21 cellular contexts compared by ENCODE assay signal in genomic region chr6:158457616-158458278, GRCh38.
A peak's percentile ranks its signal among the peaks of the same experiment; 100 is the strongest.
DNase-seq lines count a peak whose midpoint lies in the region; ATAC-seq and TF ChIP-seq lines count a peak whose summit lies in the region.
"Had no signal": no experiment of that assay in that cellular context is flagged by ENCODE, and none has a peak within 500 bp of the region (broad histone marks: within the 10 kb centered on the region; RNA-seq: fewer than 3 reads in every experiment).

No MANE protein-coding gene starts in this region.

- peaks cover 2% of the 10 kb centered on the region for H3K36me3 ChIP-seq in mammary epithelial cell (ENCODE audit: insufficient read depth, low read length)
- H3K36me3 ChIP-seq: prostate gland had no signal

- no peak overlapping the region for H3K4me3 Mint-ChIP-seq in activated CD8-positive, alpha-beta T cell treated with anti-CD3 and anti-CD28 coated beads for 36 hours
- H3K4me3 Mint-ChIP-seq: activated naive CD4-positive, alpha-beta T cell treated with anti-CD3 and anti-CD28 coated beads, Interleukin-2, amount 10 ng/mL, durations not matched to agents 7 days and 5 days; CD4-positive, alpha-beta T cell; nephron progenitor cell had no signal

- no peaks in the 10 kb centered on the region for H3K79me2 ChIP-seq in mammary epithelial cell (ENCODE audit: insufficient read depth, low read length)

- no peak overlapping the region for H3K4me3 ChIP-seq in mammary epithelial cell (replicated peaks in 1 of 3; ENCODE audit: insufficient read depth in 1 of 3, low read depth in 2 of 3, low read length in 3 of 3)
- H3K4me3 ChIP-seq: prostate gland, spleen, suprapubic skin had no signal

- intact Hi-C loops in mammary epithelial cell (cut with micrococcal nuclease), result no loop called here
- intact Hi-C loops in activated CD8-positive, alpha-beta T cell treated with anti-CD3 and anti-CD28 coated beads for 36 hours (cut with micrococcal nuclease), result no loop called here

- BruUV-seq in mammary epithelial cell (replicated peaks; lab: Mats Ljungman, UMichigan), result no TSS peak

- H3K36me3 Mint-ChIP-seq in activated CD8-positive, alpha-beta T cell treated with anti-CD3 and anti-CD28 coated beads for 36 hours (ENCODE audit: low read depth), result peaks cover 10% of the 10 kb centered on the region

- no peaks in the 10 kb centered on the region for H3K27me3 ChIP-seq in mammary epithelial cell (ENCODE audit: insufficient read depth, low read length)
- H3K27me3 ChIP-seq: spleen, suprapubic skin had no signal

- CTCF ChIA-PET in mammary epithelial cell (lab: Charles Lee; ENCODE audit: low non-redundant PET), result no interaction called here
- CTCF ChIA-PET in activated CD8-positive, alpha-beta T cell treated with anti-CD3 and anti-CD28 coated beads for 36 hours (lab: Charles Lee), result interaction anchor here (1.4 kb wide), 1 partner anchor 237 kb away, joined by 3 read pairs; no protein-coding TSS in a partner anchor

- H2AFZ ChIP-seq in mammary epithelial cell (ENCODE audit: low read depth, low read length), result no peak overlapping the region

- H3K9me3 Mint-ChIP-seq in activated CD8-positive, alpha-beta T cell treated with anti-CD3 and anti-CD28 coated beads for 36 hours, result no peaks in the 10 kb centered on the region
- H3K9me3 Mint-ChIP-seq: activated naive CD4-positive, alpha-beta T cell treated with anti-CD3 and anti-CD28 coated beads, Interleukin-2, amount 10 ng/mL, durations not matched to agents 7 days and 5 days; CD4-positive, alpha-beta T cell; nephron progenitor cell had no signal

- ATAC-seq in activated CD8-positive, alpha-beta T cell treated with anti-CD3 and anti-CD28 coated beads for 36 hours, result no peak
- no peak for ATAC-seq in GM18861 (IDR thresholded peaks at IDR 0.05; ENCODE audit: unreplicated experiment)

- DNase-seq in COLO829 (ENCODE audit: low spot score) (peak; percentile 65), HT1080 (ENCODE audit: low read depth) (peak; percentile 29), mammary epithelial cell (peak; percentile 23), kidney tubule cell (ENCODE audit: low spot score) (peak; percentile 23)
- DNase-seq in activated CD8-positive, alpha-beta T cell treated with anti-CD3 and anti-CD28 coated beads for 36 hours, result no peak
- DNase-seq in activated effector memory CD4-positive, alpha-beta T cell treated with anti-CD3 and anti-CD28 coated beads, Interleukin-2, amount 50 U/mL, for 16 hours, result no peak
- DNase-seq in stimulated activated naive CD4-positive, alpha-beta T cell (lab: John Stamatoyannopoulos, UW), result no peak
- DNase-seq: activated naive CD4-positive, alpha-beta T cell treated with anti-CD3 and anti-CD28 coated beads, Interleukin-2, amount 10 ng/mL, durations not matched to agents 7 days and 5 days; activated T-cell treated with anti-CD3 and anti-CD28 coated beads for 4 hours; CD4-positive, alpha-beta T cell; DMS79; kidney; NCI-H2081; NCI-H510A; nephron progenitor cell; SHP77; spleen had no signal

- no peaks in the 10 kb centered on the region for H3K27me3 Mint-ChIP-seq in activated CD8-positive, alpha-beta T cell treated with anti-CD3 and anti-CD28 coated beads for 36 hours
- H3K27me3 Mint-ChIP-seq: activated naive CD4-positive, alpha-beta T cell treated with anti-CD3 and anti-CD28 coated beads, Interleukin-2, amount 10 ng/mL, durations not matched to agents 7 days and 5 days; CD4-positive, alpha-beta T cell had no signal

- H3K27ac Mint-ChIP-seq in activated CD8-positive, alpha-beta T cell treated with anti-CD3 and anti-CD28 coated beads for 36 hours, result no peak overlapping the region
- H3K27ac Mint-ChIP-seq: activated naive CD4-positive, alpha-beta T cell treated with anti-CD3 and anti-CD28 coated beads, Interleukin-2, amount 10 ng/mL, durations not matched to agents 7 days and 5 days; CD4-positive, alpha-beta T cell; nephron progenitor cell had no signal

- WGBS in mammary epithelial cell (ENCODE audit: low coverage, missing lambda C conversion rate), result 80% methylated on average over 4 of the region's 4 CpGs

- H3K27ac ChIP-seq in mammary epithelial cell (ENCODE audit: insufficient read depth, low read depth, low read length), result no peak overlapping the region
- H3K27ac ChIP-seq: KMS-11, prostate gland, spleen, suprapubic skin had no signal

- no peak overlapping the region for H3K4me2 ChIP-seq in mammary epithelial cell (ENCODE audit: insufficient read depth, low read depth, low read length)
- H3K4me2 ChIP-seq: KMS-11 had no signal

- no peaks in the 10 kb centered on the region for H3K4me1 ChIP-seq in mammary epithelial cell (ENCODE audit: insufficient read depth, low read length)
- H3K4me1 ChIP-seq: prostate gland, spleen had no signal

- POLR2A ChIA-PET in activated CD8-positive, alpha-beta T cell treated with anti-CD3 and anti-CD28 coated beads for 36 hours (lab: Charles Lee), result no interaction called here

- dilution Hi-C loops in mammary epithelial cell (cut with HindIII; ENCODE audit: low sequenced_read_pairs), result no loop called here

- no peak overlapping the region for H3K9ac ChIP-seq in mammary epithelial cell (ENCODE audit: insufficient read depth, low read length)
- H3K9ac ChIP-seq: KMS-11 had no signal

- in situ Hi-C loops in mammary epithelial cell (cut with MboI; ENCODE audit: low sequenced_read_pairs in 2 of 2), result no loop called here

- no peak for TF ChIP-seq CTCF in mammary epithelial cell (conservative IDR thresholded peaks at IDR 0.05 in 1 of 2, IDR thresholded peaks at IDR 0.05 in 1 of 2; ENCODE audit: extremely low read depth in 1 of 2, insufficient read depth in 1 of 2, low read depth in 1 of 2, low read length in 2 of 2)
- TF ChIP-seq CTCF in activated CD8-positive, alpha-beta T cell treated with anti-CD3 and anti-CD28 coated beads for 36 hours (IDR thresholded peaks at IDR 0.05), result no peak

- H3K9me3 ChIP-seq in mammary epithelial cell (replicated peaks; ENCODE audit: insufficient read depth, low read length), result no peaks in the 10 kb centered on the region
- H3K9me3 ChIP-seq: prostate gland, spleen, suprapubic skin had no signal

- H3K4me1 Mint-ChIP-seq in activated CD8-positive, alpha-beta T cell treated with anti-CD3 and anti-CD28 coated beads for 36 hours (ENCODE audit: low read depth), result peaks cover 4% of the 10 kb centered on the region

- no peaks in the 10 kb centered on the region for H4K20me1 ChIP-seq in mammary epithelial cell (ENCODE audit: insufficient read depth, low read length)

Comparison
In these comparisons a context has a peak if more than half of its experiments do, and no peak if none do; other contexts are left out.
1. DNase-seq: peak in COLO829 (single experiment), HT1080 (single experiment), mammary epithelial cell (single experiment) and kidney tubule cell (single experiment); none in activated CD8-positive, alpha-beta T cell treated with anti-CD3 and anti-CD28 coated beads for 36 hours (single experiment), activated effector memory CD4-positive, alpha-beta T cell treated with anti-CD3 and anti-CD28 coated beads, Interleukin-2, amount 50 U/mL, for 16 hours (single experiment) and stimulated activated naive CD4-positive, alpha-beta T cell (0 of 6).